14 cellular contexts compared by ENCODE assay signal in the genomic region with DNA sequence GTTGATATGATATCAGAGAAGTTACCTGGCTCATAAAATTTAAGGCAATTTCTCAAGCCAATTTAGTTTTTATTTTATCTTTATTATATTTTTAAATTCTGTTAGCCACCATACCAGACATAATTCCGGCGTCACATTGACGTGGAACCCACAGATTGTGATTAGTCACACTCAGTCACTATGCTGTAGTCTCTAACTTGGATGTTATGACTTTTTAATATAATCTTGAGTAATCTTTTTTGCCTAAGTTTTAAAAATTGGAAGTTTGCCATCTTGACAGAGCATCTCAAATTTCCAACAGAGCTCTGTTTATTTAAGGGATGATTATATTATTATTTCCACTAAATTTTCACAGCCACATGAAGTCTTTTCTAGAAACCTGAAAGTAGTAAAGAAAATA.
DNase-seq lines count a peak whose midpoint lies in the region; ATAC-seq and TF ChIP-seq lines count a peak whose summit lies in the region.
"Had no signal": no experiment of that assay in that cellular context is flagged by ENCODE, and none has a peak within 500 bp of the region (broad histone marks: within the 10 kb centered on the region; RNA-seq: fewer than 3 reads in every experiment).

No MANE protein-coding gene starts in this region.

- no peak for TF ChIP-seq CTCF in choroid plexus epithelial cell (conservative IDR thresholded peaks at IDR 0.05; ENCODE audit: low read depth, low read length)

- ATAC-seq in HG02870 (IDR thresholded peaks at IDR 0.05; ENCODE audit: unreplicated experiment) = no peak

- DNase-seq in AG20443 (ENCODE audit: low spot score) (peak; percentile 35), HCEC 1CT (peak; percentile 45), choroid plexus epithelial cell (ENCODE audit: low read depth) (peak; percentile 75), iris pigment epithelial cell (ENCODE audit: low read depth) (peak; percentile 66), NCI-H146 (lab: John Stamatoyannopoulos, UW) (no peak), HUDEP-2 (lab: John Stamatoyannopoulos, UW; ENCODE audit: unreplicated experiment in 76 of 76) (no peak)
- DNase-seq: DMS153, MV-4-11, NCI-H1417 treated with DMSO at 0.1 percent for 48 hours, NCI-H2081, NCI-H226, NCI-H526 treated with DMSO at 0.1 percent for 48 hours had no signal

- no peak overlapping the region for H3K4me3 ChIP-seq in choroid plexus epithelial cell (ENCODE audit: low read depth, low read length)
- H3K4me3 ChIP-seq: BLaER1 had no signal

Comparison
In these comparisons a context has a peak if more than half of its experiments do, and no peak if none do; other contexts are left out.
1. DNase-seq: peak in AG20443 (single experiment), HCEC 1CT (single experiment), choroid plexus epithelial cell (single experiment) and iris pigment epithelial cell (single experiment); none in NCI-H146 (single experiment) and HUDEP-2 (0 of 76).